Comparison of ENCODE assay signal across 1 cellular context in genomic region chr14:91059576-91060471, GRCh38.
TF ChIP-seq lines count a peak whose summit lies in the region.

No MANE protein-coding gene starts in this region.

TF ChIP-seq in GM23338, 12 proteins besides CTCF, POLR2A, EP300 and RAD21 (continued from another document):
- TF ChIP-seq ZNF462 (CRISPR knock-in tag; IDR thresholded peaks at IDR 0.05) (no peak), POLR2AphosphoS5 (IDR thresholded peaks at IDR 0.05; ENCODE audit: low read depth) (no peak), JUNB (IDR thresholded peaks at IDR 0.05; ENCODE audit: unreplicated experiment) (no peak)
TF ChIP-seq in GM23338: peak in this region for 0.
